23 cellular contexts compared by ENCODE assay signal in genomic region chr10:120972259-120972658, GRCh38.
DNase-seq lines count a peak whose midpoint lies in the region; FAIRE-seq and TF ChIP-seq lines count a peak whose summit lies in the region.
"Had no signal": no experiment of that assay in that cellular context is flagged by ENCODE, and none has a peak within 500 bp of the region (broad histone marks: within the 10 kb centered on the region; RNA-seq: fewer than 3 reads in every experiment).

No MANE protein-coding gene starts in this region.

- H3K4me1 ChIP-seq in HEK293 (ENCODE audit: control insufficient read depth, insufficient read depth, low read length) (peaks cover 12% of the 10 kb centered on the region), hepatocyte (ENCODE audit: insufficient read depth) (peaks cover 11% of the 10 kb centered on the region), Caco-2 (peaks cover 51% of the 10 kb centered on the region)
- H3K4me1 ChIP-seq: A549 had no signal

- peaks cover 4% of the 10 kb centered on the region for H3K79me2 ChIP-seq in hepatocyte

- DNase-seq in NCI-H2171 treated with DMSO at 0.1 percent for 48 hours (lab: John Stamatoyannopoulos, UW), result peak; percentile 32
- DNase-seq in NCI-H2171 (lab: John Stamatoyannopoulos, UW), result no peak
- DNase-seq in hepatocyte (ENCODE audit: low spot score), result no peak
- no peak for DNase-seq in Caco-2
- DNase-seq in RCC 7860 (ENCODE audit: low spot score), result no peak
- DNase-seq: AML-193; CD4-positive, alpha-beta T cell; CD8-positive, alpha-beta T cell; DMS 273 treated with DMSO at 0.1 percent for 48 hours; DMS153; DMS53; DND-41; EL; GDM1 had no signal

- H3K27ac ChIP-seq in HEK293 (ENCODE audit: extremely low read depth, low read depth, low read length) (no peak overlapping the region), hepatocyte (peak overlapping the region; percentile 66)
- H3K27ac ChIP-seq: 22Rv1; A549; BLaER1 treated with 17β-estradiol and CSF1 and Interleukin-3, amounts not matched to agents 10 nM and 100 nM; C4-2B had no signal

- no TSS peak for BruUV-seq in Caco-2 (replicated peaks; lab: Mats Ljungman, UMichigan)

- H3K9me3 Mint-ChIP-seq in Caco-2 (ENCODE audit: unreplicated experiment), result peaks cover 38% of the 10 kb centered on the region
- H3K9me3 Mint-ChIP-seq: CD8-positive, alpha-beta T cell had no signal

- no peak overlapping the region for H3K4me3 ChIP-seq in HEK293 (ENCODE audit: low read depth, low read length)
- H3K4me3 ChIP-seq in hepatocyte, result no peak overlapping the region
- H3K4me3 ChIP-seq in Caco-2 (ENCODE audit: low read depth, low read length), result no peak overlapping the region
- H3K4me3 ChIP-seq: A549; BLaER1 treated with 17β-estradiol and CSF1 and Interleukin-3, amounts not matched to agents 10 nM and 100 nM; GM12878 had no signal

- H3K9me3 ChIP-seq in HEK293 (ENCODE audit: control insufficient read depth, insufficient read depth, low read depth, low read length) (no peaks in the 10 kb centered on the region; the same call in 1 of the 2 replicates), hepatocyte (ENCODE audit: low read depth) (peaks cover 7% of the 10 kb centered on the region), Caco-2 (peaks cover 27% of the 10 kb centered on the region)

- H3K27me3 Mint-ChIP-seq in Caco-2 (ENCODE audit: insufficient read depth, unreplicated experiment), result no peaks in the 10 kb centered on the region

- H3K27ac Mint-ChIP-seq in Caco-2 (ENCODE audit: unreplicated experiment), result no peak overlapping the region
- H3K27ac Mint-ChIP-seq: B cell; CD4-positive, alpha-beta T cell; CD8-positive, alpha-beta T cell had no signal

- H3K36me3 ChIP-seq in HEK293 (ENCODE audit: control insufficient read depth in 2 of 2, insufficient read depth in 1 of 2, low read length in 2 of 2) (no peaks in the 10 kb centered on the region), hepatocyte (replicated peaks; ENCODE audit: insufficient read depth, low read depth) (no peaks in the 10 kb centered on the region), Caco-2 (ENCODE audit: control insufficient read depth, insufficient read depth, low read length) (no peaks in the 10 kb centered on the region)
- H3K36me3 ChIP-seq: BLaER1 treated with 17β-estradiol and CSF1 and Interleukin-3, amounts not matched to agents 10 nM and 100 nM had no signal

- peaks cover 38% of the 10 kb centered on the region for H3K4me1 Mint-ChIP-seq in Caco-2 (ENCODE audit: low read depth, unreplicated experiment)
- H3K4me1 Mint-ChIP-seq: B cell had no signal

- H3K9me2 ChIP-seq in hepatocyte (replicated peaks; ENCODE audit: insufficient read depth), result no peaks in the 10 kb centered on the region

- intact Hi-C loops in Caco-2 (cut with micrococcal nuclease; ENCODE audit: unreplicated experiment), result no loop called here

- POLR2A ChIA-PET in HEK293 (lab: Yijun Ruan, JAX) (no interaction called here), Caco-2 (lab: Charles Lee) (no interaction called here)

- no peaks in the 10 kb centered on the region for H3K27me3 ChIP-seq in hepatocyte
- no peaks in the 10 kb centered on the region for H3K27me3 ChIP-seq in Caco-2 (replicated peaks; ENCODE audit: control insufficient read depth, insufficient read depth, low read length)

- H2AFZ ChIP-seq in hepatocyte, result no peak overlapping the region

- CTCF ChIA-PET in HEK293 (lab: Yijun Ruan, JAX) (interaction anchor here (1.1 kb wide), 1 partner anchor 864 kb away, joined by 5 read pairs; no protein-coding TSS in a partner anchor), Caco-2 (lab: Charles Lee) (no interaction called here)

- no peak for FAIRE-seq in RCC 7860 (lab: Jason Lieb, UNC)
- FAIRE-seq: A549, GM12878, GM12892, GM19239 had no signal

- peaks cover 48% of the 10 kb centered on the region for H3K36me3 Mint-ChIP-seq in Caco-2 (ENCODE audit: insufficient read depth, unreplicated experiment)
- H3K36me3 Mint-ChIP-seq: CD8-positive, alpha-beta T cell had no signal

- no peak overlapping the region for H3K4me3 Mint-ChIP-seq in Caco-2 (ENCODE audit: unreplicated experiment)
- H3K4me3 Mint-ChIP-seq: B cell; CD4-positive, alpha-beta T cell; CD8-positive, alpha-beta T cell had no signal

- H3K4me2 ChIP-seq in hepatocyte, result no peak overlapping the region
- H3K4me2 ChIP-seq: A549 had no signal

- no peaks in the 10 kb centered on the region for H4K20me1 ChIP-seq in hepatocyte (ENCODE audit: insufficient read depth, poor library complexity, severe bottlenecking)

- no peak for TF ChIP-seq CTCF in HEK293 (tag by site-specific recombination; IDR thresholded peaks at IDR 0.05)
- no peak for TF ChIP-seq CTCF in hepatocyte (IDR thresholded peaks at IDR 0.05; ENCODE audit: poor library complexity)
- no peak for TF ChIP-seq CTCF in Caco-2 (IDR thresholded peaks at IDR 0.05; ENCODE audit: insufficient read depth in 1 of 2, low read depth in 1 of 2, low read length in 1 of 2, severe bottlenecking in 1 of 2, unreplicated experiment in 1 of 2)

- 95% methylated on average over 2 of the region's 2 CpGs for WGBS in hepatocyte (ENCODE audit: low lambda C conversion rate, missing lambda C conversion rate)

TF ChIP-seq in HEK293, 187 proteins besides CTCF, POLR2A, EP300 and RAD21:
- TF ChIP-seq SP7 (tag by site-specific recombination; IDR thresholded peaks at IDR 0.05) (no peak), ZNF843 (tag by site-specific recombination; IDR thresholded peaks at IDR 0.05) (no peak), ZNF146 (tag by site-specific recombination; IDR thresholded peaks at IDR 0.05) (peak; percentile 83), ZNF140 (tag by site-specific recombination; IDR thresholded peaks at IDR 0.05) (peak; percentile 35; the same call in 1 of the 2 replicates), ZBTB17 (tag by site-specific recombination; IDR thresholded peaks at IDR 0.05) (no peak), ZNF585B (tag by site-specific recombination; IDR thresholded peaks at IDR 0.05) (no peak)
